In genomic region chr4:182896421-182896820, GRCh38 we compare ENCODE assay signal across 26 cellular contexts.
"Had no signal": no experiment of that assay in that cellular context is flagged by ENCODE, and none has a peak within 500 bp of the region (broad histone marks: within the 10 kb centered on the region; RNA-seq: fewer than 3 reads in every experiment).

No MANE protein-coding gene starts in this region.

- DNase-seq: activated CD4-positive, alpha-beta memory T cell treated with anti-CD3 and anti-CD28 coated beads, Interleukin-2, amount 10 ng/mL, durations not matched to agents 7 days and 5 days; activated CD4-positive, alpha-beta T cell treated with anti-CD3 and anti-CD28 coated beads for 1 hour; activated CD4-positive, alpha-beta T cell treated with anti-CD3 and anti-CD28 coated beads, Interleukin-2, amount 10 ng/mL, durations not matched to agents 7 days and 5 days; activated naive CD4-positive, alpha-beta T cell; activated T-cell treated with anti-CD3 and anti-CD28 coated beads for 4 hours; activated T-cell treated with anti-CD3 and anti-CD28 coated beads, Interleukin-2, amount 50 U/mL, for 72 hours; esophagus squamous epithelium; foreskin melanocyte; heart right ventricle; left ventricle myocardium inferior; nucleus accumbens; stimulated activated naive CD4-positive, alpha-beta T cell treated with Interleukin-2 at 50 U/mL for 16 hours; T-helper 2 cell; testis; trophoblast cell had no signal

- H3K27me3 Mint-ChIP-seq: activated CD4-positive, alpha-beta memory T cell treated with anti-CD3 and anti-CD28 coated beads, Interleukin-2, amount 10 ng/mL, durations not matched to agents 7 days and 5 days; activated CD4-positive, alpha-beta T cell treated with anti-CD3 and anti-CD28 coated beads, Interleukin-2, amount 10 ng/mL, durations not matched to agents 7 days and 5 days; central memory CD8-positive, alpha-beta T cell; dendritic cell treated with granulocyte-macrophage colony-stimulating factor and Interleukin-4, amounts not matched to agents 40 ng/mL and 50 ng/mL, for 4 days had no signal

- H3K4me1 Mint-ChIP-seq: activated CD4-positive, alpha-beta memory T cell treated with anti-CD3 and anti-CD28 coated beads, Interleukin-2, amount 10 ng/mL, durations not matched to agents 7 days and 5 days; activated CD4-positive, alpha-beta T cell treated with anti-CD3 and anti-CD28 coated beads, Interleukin-2, amount 10 ng/mL, durations not matched to agents 7 days and 5 days; central memory CD8-positive, alpha-beta T cell had no signal

- ATAC-seq: activated naive CD4-positive, alpha-beta T cell treated with anti-CD3 and anti-CD28 coated beads, Interleukin-2, amount 50 U/mL, for 72 hours; activated T-cell treated with anti-CD3 and anti-CD28 coated beads, Interleukin-2, amount 50 U/mL, for 72 hours; heart right ventricle had no signal

- H3K4me3 Mint-ChIP-seq: activated CD4-positive, alpha-beta memory T cell treated with anti-CD3 and anti-CD28 coated beads, Interleukin-2, amount 10 ng/mL, durations not matched to agents 7 days and 5 days; activated CD4-positive, alpha-beta T cell treated with anti-CD3 and anti-CD28 coated beads, Interleukin-2, amount 10 ng/mL, durations not matched to agents 7 days and 5 days; activated T-cell treated with anti-CD3 and anti-CD28 coated beads, Interleukin-2, amount 50 U/mL, for 72 hours; central memory CD8-positive, alpha-beta T cell; dendritic cell treated with granulocyte-macrophage colony-stimulating factor and Interleukin-4, amounts not matched to agents 40 ng/mL and 50 ng/mL, for 4 days; nephron had no signal

- H3K27ac ChIP-seq: epithelial cell of prostate, esophagus squamous epithelium, heart right ventricle, left ventricle myocardium inferior, parathyroid adenoma, right atrium auricular region, spleen, testis had no signal

- H3K27me3 ChIP-seq: esophagus squamous epithelium, heart right ventricle, right atrium auricular region, spleen, testis had no signal

- H3K4me3 ChIP-seq: esophagus squamous epithelium, heart right ventricle, left ventricle myocardium inferior, right atrium auricular region, spleen, testis had no signal

- H3K9me3 Mint-ChIP-seq: activated CD4-positive, alpha-beta memory T cell treated with anti-CD3 and anti-CD28 coated beads, Interleukin-2, amount 10 ng/mL, durations not matched to agents 7 days and 5 days; activated CD4-positive, alpha-beta T cell treated with anti-CD3 and anti-CD28 coated beads, Interleukin-2, amount 10 ng/mL, durations not matched to agents 7 days and 5 days; activated naive CD4-positive, alpha-beta T cell treated with anti-CD3 and anti-CD28 coated beads, Interleukin-2, amount 50 U/mL, for 72 hours; activated T-cell treated with anti-CD3 and anti-CD28 coated beads, Interleukin-2, amount 50 U/mL, for 72 hours; central memory CD8-positive, alpha-beta T cell; dendritic cell treated with granulocyte-macrophage colony-stimulating factor and Interleukin-4, amounts not matched to agents 40 ng/mL and 50 ng/mL, for 4 days; nephron had no signal

- H3K4me1 ChIP-seq: esophagus squamous epithelium, heart right ventricle, left ventricle myocardium inferior, parathyroid adenoma, right atrium auricular region, testis had no signal

- H2AFZ ChIP-seq: parathyroid adenoma had no signal

- H3K27ac Mint-ChIP-seq: activated CD4-positive, alpha-beta memory T cell treated with anti-CD3 and anti-CD28 coated beads, Interleukin-2, amount 10 ng/mL, durations not matched to agents 7 days and 5 days; activated CD4-positive, alpha-beta T cell treated with anti-CD3 and anti-CD28 coated beads, Interleukin-2, amount 10 ng/mL, durations not matched to agents 7 days and 5 days; activated T-cell treated with anti-CD3 and anti-CD28 coated beads, Interleukin-2, amount 50 U/mL, for 72 hours; dendritic cell treated with granulocyte-macrophage colony-stimulating factor and Interleukin-4, amounts not matched to agents 40 ng/mL and 50 ng/mL, for 4 days had no signal

- H3K79me2 ChIP-seq: parathyroid adenoma had no signal

- H3K9ac ChIP-seq: parathyroid adenoma had no signal

- FAIRE-seq: bronchial epithelial cell, islet of Langerhans, urothelium cell line had no signal

- H3K9me3 ChIP-seq: esophagus squamous epithelium, heart right ventricle, left ventricle myocardium inferior, right atrium auricular region, spleen, testis had no signal
